8 cellular contexts compared by ENCODE assay signal in genomic region chr2:230864605-230865323, GRCh38. TPM values are rescaled to one million over a fixed set of nuclear protein-coding genes. Genes with fewer than 3 reads are reported as not detected.
DNase-seq lines count a peak whose midpoint lies in the region; ATAC-seq and TF ChIP-seq lines count a peak whose summit lies in the region.

A gene with protein sequence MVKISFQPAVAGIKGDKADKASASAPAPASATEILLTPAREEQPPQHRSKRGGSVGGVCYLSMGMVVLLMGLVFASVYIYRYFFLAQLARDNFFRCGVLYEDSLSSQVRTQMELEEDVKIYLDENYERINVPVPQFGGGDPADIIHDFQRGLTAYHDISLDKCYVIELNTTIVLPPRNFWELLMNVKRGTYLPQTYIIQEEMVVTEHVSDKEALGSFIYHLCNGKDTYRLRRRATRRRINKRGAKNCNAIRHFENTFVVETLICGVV (plus strand): TSS chr2:230864942. CDS start chr2:230865026, 84 bp downstream.

- DNase-seq in A172 (ENCODE audit: low spot score) (peak; percentile 55), NCI-H345 treated with DMSO at 0.1 percent for 48 hours (lab: John Stamatoyannopoulos, UW; ENCODE audit: unreplicated experiment) (peak; percentile 23), medulla oblongata (ENCODE audit: extremely low spot score) (peak; percentile 60)
- DNase-seq in activated CD8-positive, alpha-beta T cell treated with anti-CD3 and anti-CD28 coated beads for 36 hours = peak; percentile 82
- peak; percentile 63 for DNase-seq in stimulated activated CD8-positive, alpha-beta memory T cell treated with anti-CD3 and anti-CD28 coated beads, Interleukin-12 subunit alpha, Interleukin-12 subunit beta, amount 100 ng/mL, for 4 hours (ENCODE audit: low read depth)

- ATAC-seq in GM18505 (IDR thresholded peaks at IDR 0.05; ENCODE audit: unreplicated experiment) (peak; percentile 78), HG02973 (IDR thresholded peaks at IDR 0.05; ENCODE audit: unreplicated experiment) (peak; percentile 65)
- ATAC-seq in activated CD8-positive, alpha-beta T cell treated with anti-CD3 and anti-CD28 coated beads for 36 hours = peak; percentile 85

- peaks cover 43% of the 10 kb centered on the region for H3K4me1 ChIP-seq in ectodermal cell (ENCODE audit: control insufficient read depth, insufficient read depth, low read length)

- peak within 1 kb of the TSS; percentile 55 for H3K27ac Mint-ChIP-seq in activated CD8-positive, alpha-beta T cell treated with anti-CD3 and anti-CD28 coated beads for 36 hours

- H3K27me3 Mint-ChIP-seq in activated CD8-positive, alpha-beta T cell treated with anti-CD3 and anti-CD28 coated beads for 36 hours = peaks cover 2% of the 10 kb centered on the region

- intact Hi-C loops in activated CD8-positive, alpha-beta T cell treated with anti-CD3 and anti-CD28 coated beads for 36 hours (cut with micrococcal nuclease) = no loop called here

- CTCF ChIA-PET in activated CD8-positive, alpha-beta T cell treated with anti-CD3 and anti-CD28 coated beads for 36 hours (lab: Charles Lee) = interaction anchor here (0.7 to 4.0 kb wide), 11 partner anchors 9 to 123 kb away, joined by 3 to 18 read pairs (median 4); no protein-coding TSS in a partner anchor

- peak; percentile 13 for TF ChIP-seq CTCF in activated CD8-positive, alpha-beta T cell treated with anti-CD3 and anti-CD28 coated beads for 36 hours (IDR thresholded peaks at IDR 0.05)

- peak within 1 kb of the TSS; percentile 53 for H3K4me3 ChIP-seq in ectodermal cell (ENCODE audit: insufficient read depth, low read depth, low read length)

- H3K27me3 ChIP-seq in ectodermal cell (ENCODE audit: control insufficient read depth, insufficient read depth, low read length, poor library complexity, severe bottlenecking) = peaks cover 14% of the 10 kb centered on the region

- peak within 1 kb of the TSS; percentile 73 for H3K4me3 Mint-ChIP-seq in activated CD8-positive, alpha-beta T cell treated with anti-CD3 and anti-CD28 coated beads for 36 hours

- WGBS in ectodermal cell, 2 experiments = 0 to 1% methylated on average over 77 of the region's 77 CpGs

- no peaks in the 10 kb centered on the region for H3K9me3 ChIP-seq in ectodermal cell (ENCODE audit: control insufficient read depth, low read length)

- POLR2A ChIA-PET in activated CD8-positive, alpha-beta T cell treated with anti-CD3 and anti-CD28 coated beads for 36 hours (lab: Charles Lee) = interaction anchor here (1.0 to 1.2 kb wide), 2 partner anchors 8 to 11 kb away, joined by 3 to 5 read pairs; no protein-coding TSS in a partner anchor

- peak; percentile 74 for TF ChIP-seq POLR2A in GM18505 (IDR thresholded peaks at IDR 0.05; ENCODE audit: borderline replicate concordance, extremely low read depth, insufficient read depth, insufficient read length)

- no peaks in the 10 kb centered on the region for H3K36me3 Mint-ChIP-seq in activated CD8-positive, alpha-beta T cell treated with anti-CD3 and anti-CD28 coated beads for 36 hours (ENCODE audit: low read depth)

- H3K9me3 Mint-ChIP-seq in activated CD8-positive, alpha-beta T cell treated with anti-CD3 and anti-CD28 coated beads for 36 hours = no peaks in the 10 kb centered on the region

- H3K27ac ChIP-seq in ectodermal cell (ENCODE audit: insufficient read depth, low read depth, low read length, poor library complexity, severe bottlenecking) = peak within 1 kb of the TSS; percentile 38

- peaks cover 50% of the 10 kb centered on the region for H3K4me1 Mint-ChIP-seq in activated CD8-positive, alpha-beta T cell treated with anti-CD3 and anti-CD28 coated beads for 36 hours (ENCODE audit: low read depth)

- H3K36me3 ChIP-seq in ectodermal cell (ENCODE audit: control insufficient read depth, insufficient read depth, low read length) = no peaks in the 10 kb centered on the region

RNA-seq across cellular contexts. Expression of the gene that starts here (rescaled TPM):
- 52.0 and 53.4 TPM in 2 replicates for total RNA-seq in A172 (2014; rRNA removed; shearing (Covaris generic))
- 10 to 100 TPM; 43.2 to 43.4 TPM for total RNA-seq in activated CD8-positive, alpha-beta T cell treated with anti-CD3 and anti-CD28 coated beads for 36 hours
- polyA plus RNA-seq in ectodermal cell (2013, experiment 1 of 4) = 137 TPM
- polyA plus RNA-seq in ectodermal cell (2013, experiment 2 of 4) = 128 TPM
- polyA plus RNA-seq in ectodermal cell (2013, experiment 3 of 4) = 116 TPM
- 131 TPM for polyA plus RNA-seq in ectodermal cell (2013, experiment 4 of 4)

Comparison
In these comparisons a context has a peak if more than half of its experiments do, and no peak if none do; other contexts are left out.
1. Peak in every context shown above with its lines: DNase-seq, ATAC-seq, H3K4me3 ChIP-seq and H3K27ac ChIP-seq.
2. DNase-seq: peak in every context shown above with its lines; median percentile 82 in activated CD8-positive, alpha-beta T cell treated with anti-CD3 and anti-CD28 coated beads for 36 hours; 63 in stimulated activated CD8-positive, alpha-beta memory T cell treated with anti-CD3 and anti-CD28 coated beads, Interleukin-12 subunit alpha, Interleukin-12 subunit beta, amount 100 ng/mL, for 4 hours; 60 in medulla oblongata; 55 in A172; 23 in NCI-H345 treated with DMSO at 0.1 percent for 48 hours.